In the genomic region with DNA sequence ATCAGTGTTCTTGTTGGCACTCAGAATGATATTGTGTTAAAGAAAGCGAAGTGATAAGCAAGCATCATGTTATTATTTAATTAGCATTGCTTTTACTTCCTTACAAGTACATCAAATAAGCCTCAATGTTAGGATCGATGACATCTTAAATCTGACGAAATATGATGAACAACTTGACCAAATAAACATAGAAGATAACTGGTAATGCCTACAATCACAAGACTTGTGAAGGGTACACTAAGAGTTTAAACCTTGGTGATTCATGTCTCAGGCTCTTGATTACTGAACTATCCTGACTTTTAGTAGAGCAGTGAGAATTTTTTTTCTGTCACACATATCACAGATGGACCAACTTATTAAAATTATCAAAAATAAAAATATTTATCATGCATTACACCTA, we compare ENCODE assay signal across 20 cellular contexts.
"Had no signal": no experiment of that assay in that cellular context is flagged by ENCODE, and none has a peak within 500 bp of the region (broad histone marks: within the 10 kb centered on the region; RNA-seq: fewer than 3 reads in every experiment).

No MANE protein-coding gene starts in this region.

- H3K4me2 ChIP-seq: neural progenitor cell had no signal

- H3K9ac ChIP-seq: neural progenitor cell had no signal

- H2AFZ ChIP-seq: neural progenitor cell had no signal

- H3K9me3 ChIP-seq: esophagus squamous epithelium, gastroesophageal sphincter, heart right ventricle, psoas muscle, testis, upper lobe of left lung had no signal

- ATAC-seq: activated T-cell treated with anti-CD3 and anti-CD28 coated beads, Interleukin-2, amount 50 U/mL, for 72 hours; gastroesophageal sphincter; heart right ventricle; left ventricle myocardium superior; naive thymus-derived CD4-positive, alpha-beta T cell; psoas muscle; sciatic nerve; stimulated activated effector memory CD8-positive, alpha-beta T cell treated with anti-CD3 and anti-CD28 coated beads, Interleukin-12 subunit alpha, Interleukin-12 subunit beta, amount 100 ng/mL, for 72 hours had no signal

- H3K4me1 ChIP-seq: psoas muscle, testis had no signal

- H3K27me3 Mint-ChIP-seq: activated naive CD4-positive, alpha-beta T cell treated with anti-CD3 and anti-CD28 coated beads, Interleukin-2, amount 50 U/mL, for 24 hours; dendritic cell treated with granulocyte-macrophage colony-stimulating factor and Interleukin-4, amounts not matched to agents 40 ng/mL and 50 ng/mL, for 4 days had no signal

- H3K4me3 ChIP-seq: esophagus squamous epithelium, gastroesophageal sphincter, heart right ventricle, neural progenitor cell, psoas muscle, testis, upper lobe of left lung had no signal

- H3K27ac Mint-ChIP-seq: activated naive CD4-positive, alpha-beta T cell treated with anti-CD3 and anti-CD28 coated beads, Interleukin-2, amount 50 U/mL, for 24 hours; activated T-cell treated with anti-CD3 and anti-CD28 coated beads, Interleukin-2, amount 50 U/mL, for 72 hours; dendritic cell treated with granulocyte-macrophage colony-stimulating factor and Interleukin-4, amounts not matched to agents 40 ng/mL and 50 ng/mL, for 4 days; naive thymus-derived CD4-positive, alpha-beta T cell; neural progenitor cell; stimulated activated effector memory CD8-positive, alpha-beta T cell treated with anti-CD3 and anti-CD28 coated beads, Interleukin-12 subunit alpha, Interleukin-12 subunit beta, amount 100 ng/mL, for 72 hours had no signal

- H3K27ac ChIP-seq: esophagus squamous epithelium, gastroesophageal sphincter, heart right ventricle, neural progenitor cell, psoas muscle, testis, upper lobe of left lung had no signal

- H3K4me3 Mint-ChIP-seq: activated naive CD4-positive, alpha-beta T cell treated with anti-CD3 and anti-CD28 coated beads, Interleukin-2, amount 50 U/mL, for 24 hours; activated T-cell treated with anti-CD3 and anti-CD28 coated beads, Interleukin-2, amount 50 U/mL, for 72 hours; dendritic cell treated with granulocyte-macrophage colony-stimulating factor and Interleukin-4, amounts not matched to agents 40 ng/mL and 50 ng/mL, for 4 days; naive thymus-derived CD4-positive, alpha-beta T cell; neural progenitor cell; stimulated activated effector memory CD8-positive, alpha-beta T cell treated with anti-CD3 and anti-CD28 coated beads, Interleukin-12 subunit alpha, Interleukin-12 subunit beta, amount 100 ng/mL, for 72 hours had no signal

- DNase-seq: activated CD4-positive, alpha-beta T cell treated with anti-CD3 and anti-CD28 coated beads, Interleukin-2, amount 50 U/mL, for 4 hours; activated gamma-delta T cell; activated T-cell treated with anti-CD3 and anti-CD28 coated beads, Interleukin-2, amount 50 U/mL, for 72 hours; effector memory CD4-positive, alpha-beta T cell; esophagus squamous epithelium; heart right ventricle; kidney glomerular epithelial cell; left ventricle myocardium superior; naive thymus-derived CD4-positive, alpha-beta T cell; psoas muscle; stimulated activated CD4-positive, alpha-beta T cell treated with anti-CD3 and anti-CD28 coated beads, Interleukin-4, amount 100 ng/mL, for 24 hours; T-helper 2 cell; testis; upper lobe of left lung had no signal

- H3K36me3 ChIP-seq: esophagus squamous epithelium, gastroesophageal sphincter, heart right ventricle, neural progenitor cell, upper lobe of left lung had no signal

- H3K9me3 Mint-ChIP-seq: activated naive CD4-positive, alpha-beta T cell treated with anti-CD3 and anti-CD28 coated beads, Interleukin-2, amount 50 U/mL, for 24 hours; activated T-cell treated with anti-CD3 and anti-CD28 coated beads, Interleukin-2, amount 50 U/mL, for 72 hours; dendritic cell treated with granulocyte-macrophage colony-stimulating factor and Interleukin-4, amounts not matched to agents 40 ng/mL and 50 ng/mL, for 4 days; neural progenitor cell; stimulated activated effector memory CD8-positive, alpha-beta T cell treated with anti-CD3 and anti-CD28 coated beads, Interleukin-12 subunit alpha, Interleukin-12 subunit beta, amount 100 ng/mL, for 72 hours had no signal

- H3K27me3 ChIP-seq: esophagus squamous epithelium, gastroesophageal sphincter, heart right ventricle, neural progenitor cell, testis, upper lobe of left lung had no signal

- H3K4me1 Mint-ChIP-seq: activated naive CD4-positive, alpha-beta T cell treated with anti-CD3 and anti-CD28 coated beads, Interleukin-2, amount 50 U/mL, for 24 hours; naive thymus-derived CD4-positive, alpha-beta T cell; stimulated activated effector memory CD8-positive, alpha-beta T cell treated with anti-CD3 and anti-CD28 coated beads, Interleukin-12 subunit alpha, Interleukin-12 subunit beta, amount 100 ng/mL, for 72 hours had no signal
